ENCODE assay signal across 11 cellular contexts in genomic region chr14:80977103-80977728, GRCh38. TPM values are rescaled to one million over a fixed set of nuclear protein-coding genes. Genes with fewer than 3 reads are reported as not detected.
DNase-seq lines count a peak whose midpoint lies in the region; ATAC-seq and TF ChIP-seq lines count a peak whose summit lies in the region.
"Had no signal": no experiment of that assay in that cellular context is flagged by ENCODE, and none has a peak within 500 bp of the region (broad histone marks: within the 10 kb centered on the region; RNA-seq: fewer than 3 reads in every experiment).

No MANE protein-coding gene starts in this region.

- H3K4me1 ChIP-seq in Loucy (ENCODE audit: insufficient read depth, low read length, poor library complexity, severe bottlenecking), result peaks cover 47% of the 10 kb centered on the region
- no peaks in the 10 kb centered on the region for H3K4me1 ChIP-seq in mesendoderm (ENCODE audit: control insufficient read depth, low read depth, low read length)
- H3K4me1 ChIP-seq: left ventricle myocardium inferior had no signal

- no peak overlapping the region for H3K4ac ChIP-seq in mesendoderm (ENCODE audit: low read depth, low read length)

- no peaks in the 10 kb centered on the region for H3K79me2 ChIP-seq in Loucy (ENCODE audit: insufficient read depth, low read length)
- H3K79me2 ChIP-seq in mesendoderm (ENCODE audit: control insufficient read depth, insufficient read depth, low read length), result no peaks in the 10 kb centered on the region

- H3K4me3 ChIP-seq in GM12875 (ENCODE audit: low read depth, low read length) (no peak overlapping the region), Loucy (ENCODE audit: low read length, poor library complexity, severe bottlenecking) (no peak overlapping the region), mesendoderm (ENCODE audit: low read length) (no peak overlapping the region)
- H3K4me3 ChIP-seq: left ventricle myocardium inferior, ovary had no signal

- DNase-seq in mesendoderm (peak; percentile 30), NOMO-1 treated with DMSO at 0.1 percent for 48 hours (lab: John Stamatoyannopoulos, UW; ENCODE audit: unreplicated experiment) (no peak), erythroblast (lab: John Stamatoyannopoulos, UW) (no peak)
- DNase-seq: left ventricle myocardium inferior; ovary; stimulated activated CD4-positive, alpha-beta T cell treated with anti-CD3 and anti-CD28 coated beads, Interleukin-4, amount 100 ng/mL, for 4 hours had no signal

- H3F3A ChIP-seq in Loucy (ENCODE audit: low read depth), result peaks cover 8% of the 10 kb centered on the region

- H3K4me2 ChIP-seq in Loucy (ENCODE audit: low read depth, low read length, poor library complexity, severe bottlenecking) (peak overlapping the region; percentile 63), mesendoderm (ENCODE audit: low read length) (no peak overlapping the region)

- peak overlapping the region; percentile 31; the same call in 1 of the 2 replicates for H2AFZ ChIP-seq in Loucy (ENCODE audit: low read length)

- H3K9me3 ChIP-seq in Loucy (ENCODE audit: insufficient read depth, low read depth, low read length), result no peaks in the 10 kb centered on the region
- H3K9me3 ChIP-seq: left ventricle myocardium inferior, ovary had no signal

- H3K9me2 ChIP-seq in Loucy (replicated peaks; ENCODE audit: low read depth, low read length), result no peaks in the 10 kb centered on the region

- ATAC-seq in GM21526 (IDR thresholded peaks at IDR 0.05; ENCODE audit: low FRiP score, unreplicated experiment), result peak; percentile 79
- ATAC-seq in HG03460 (IDR thresholded peaks at IDR 0.05; ENCODE audit: unreplicated experiment), result no peak

- H3K9ac ChIP-seq in Loucy (ENCODE audit: low read depth, low read length, poor library complexity, severe bottlenecking) (peak overlapping the region; percentile 66), mesendoderm (ENCODE audit: low read length) (no peak overlapping the region)

- no peak overlapping the region for H4K8ac ChIP-seq in mesendoderm (ENCODE audit: low read depth, low read length)

- H4K20me1 ChIP-seq in Loucy (ENCODE audit: insufficient read depth, low read length, poor library complexity, severe bottlenecking), result no peaks in the 10 kb centered on the region

- H2AK5ac ChIP-seq in mesendoderm (ENCODE audit: low read length), result no peak overlapping the region

- no peak overlapping the region for H3K56ac ChIP-seq in mesendoderm (ENCODE audit: low read length)

- H3K36me3 ChIP-seq in Loucy (ENCODE audit: insufficient read depth, low read length) (no peaks in the 10 kb centered on the region), mesendoderm (ENCODE audit: control insufficient read depth, insufficient read depth, low read length) (no peaks in the 10 kb centered on the region)
- H3K36me3 ChIP-seq: left ventricle myocardium inferior, ovary had no signal

- TF ChIP-seq CTCF in GM12875 (IDR thresholded peaks at IDR 0.05; ENCODE audit: borderline replicate concordance, insufficient read depth, low read depth, low read length) (peak; percentile 16; the same call in 1 of the 2 replicates), Loucy (conservative IDR thresholded peaks at IDR 0.05; ENCODE audit: low read length) (peak; percentile 53)

- no peak overlapping the region for H3K23ac ChIP-seq in mesendoderm (ENCODE audit: low read length)

- no peaks in the 10 kb centered on the region for H3K27me3 ChIP-seq in Loucy (ENCODE audit: insufficient read depth, low read length, poor library complexity, severe bottlenecking)
- no peaks in the 10 kb centered on the region for H3K27me3 ChIP-seq in mesendoderm (ENCODE audit: insufficient read depth, low read length, poor library complexity)
- H3K27me3 ChIP-seq: ovary had no signal

- no peak overlapping the region for H3K18ac ChIP-seq in mesendoderm (ENCODE audit: low read length)

- H3K79me1 ChIP-seq in mesendoderm (ENCODE audit: low read length), result no peaks in the 10 kb centered on the region

- no peak overlapping the region for H3K27ac ChIP-seq in mesendoderm (ENCODE audit: low read depth, low read length)
- H3K27ac ChIP-seq: left ventricle myocardium inferior, ovary, RWPE1 had no signal

- H2BK15ac ChIP-seq in mesendoderm (replicated peaks; ENCODE audit: low read depth), result no peak overlapping the region

- no peak for TF ChIP-seq POLR2A in erythroblast (IDR thresholded peaks at IDR 0.05; ENCODE audit: low read length)

- H2BK5ac ChIP-seq in mesendoderm (ENCODE audit: low read length), result no peak overlapping the region

- no peak overlapping the region for H4K5ac ChIP-seq in mesendoderm (ENCODE audit: low read length)

- no peak overlapping the region for H2BK120ac ChIP-seq in mesendoderm (ENCODE audit: low read depth, low read length)

- no CpG with 5 or more reads among the region's 2 CpGs for WGBS in mesendoderm (ENCODE audit: extremely low coverage, insufficient coverage, low lambda C conversion rate)

RNA-seq across cellular contexts. Expression of gene TSHR, which starts 21.8 kb away (rescaled TPM):
- not detected for polyA plus RNA-seq in mesendoderm (2013, experiment 1 of 2)
- polyA plus RNA-seq in mesendoderm (2013, experiment 2 of 2), result not detected

RNA-seq across cellular contexts. Expression of gene CEP128, which starts 35.7 kb away (rescaled TPM):
- polyA plus RNA-seq in mesendoderm (2013, experiment 1 of 2), result 5.2 TPM
- polyA plus RNA-seq in mesendoderm (2013, experiment 2 of 2), result 5.5 TPM
